13 cellular contexts compared by ENCODE assay signal in genomic region chr2:45874324-45874723, GRCh38.
A peak's percentile ranks its signal among the peaks of the same experiment; 100 is the strongest.
DNase-seq lines count a peak whose midpoint lies in the region; ATAC-seq lines count a peak whose summit lies in the region.
"Had no signal": no experiment of that assay in that cellular context is flagged by ENCODE, and none has a peak within 500 bp of the region (broad histone marks: within the 10 kb centered on the region; RNA-seq: fewer than 3 reads in every experiment).

No MANE protein-coding gene starts in this region.

- peak; percentile 75 for ATAC-seq in left colon
- no peak for ATAC-seq in GM19023 (IDR thresholded peaks at IDR 0.05; ENCODE audit: unreplicated experiment)
- ATAC-seq in HG03457 (IDR thresholded peaks at IDR 0.05; ENCODE audit: unreplicated experiment): no peak

- intact Hi-C loops in left colon (cut with DNase I, micrococcal nuclease): no loop called here

- DNase-seq in DMS79 treated with DMSO at 0.1 percent for 48 hours (lab: John Stamatoyannopoulos, UW) (peak; percentile 74), DMS79 (lab: John Stamatoyannopoulos, UW) (no peak), cerebellar cortex (ENCODE audit: low spot score) (peak; percentile 88), left colon (peak; percentile 26 to 51), NCI-H226 (no peak)
- DNase-seq: 8988T, activated T-cell treated with anti-CD3 and anti-CD28 coated beads for 4 hours, Kasumi-1, NCI-H526 had no signal

- peak overlapping the region; percentile 21 for H3K27ac ChIP-seq in temporal lobe (ENCODE audit: low read depth, low read length)
- H3K27ac ChIP-seq: tibial nerve had no signal

Comparison
In these comparisons a context has a peak if more than half of its experiments do, and no peak if none do; other contexts are left out.
1. DNase-seq: peak in DMS79 treated with DMSO at 0.1 percent for 48 hours (single experiment), cerebellar cortex (single experiment) and left colon (2 of 2); none in DMS79 (single experiment) and NCI-H226 (single experiment).